8 cellular contexts compared by ENCODE assay signal in genomic region chr14:24146978-24147760, GRCh38. TPM values are rescaled to one million over a fixed set of nuclear protein-coding genes. Genes with fewer than 3 reads are reported as not detected.
DNase-seq lines count a peak whose midpoint lies in the region; ATAC-seq, FAIRE-seq and TF ChIP-seq lines count a peak whose summit lies in the region.

RNF31 (plus strand) TSS chr14:24147498; CDS start chr14:24147699, 201 bp downstream.

- H3K27ac ChIP-seq in OCI-LY3 (ENCODE audit: low read length) (peak within 1 kb of the TSS; percentile 89), endothelial cell of umbilical vein (ENCODE audit: insufficient read depth, low read depth, low read length) (peak within 1 kb of the TSS; percentile 52)

- no peaks in the 10 kb centered on the region for H3K27me3 ChIP-seq in OCI-LY3 (ENCODE audit: low read depth, low read length)
- H3K27me3 ChIP-seq in endothelial cell of umbilical vein (ENCODE audit: control insufficient read depth in 2 of 2, insufficient read depth in 2 of 2, low read length in 2 of 2) = no peaks in the 10 kb centered on the region
- H3K27me3 ChIP-seq in mononuclear cell (ENCODE audit: insufficient read depth, low read length) = no peaks in the 10 kb centered on the region

- FAIRE-seq in endothelial cell of umbilical vein (lab: Jason Lieb, UNC) = peak; percentile 100

- peak; percentile 78 for ATAC-seq in GM21515 (IDR thresholded peaks at IDR 0.05; ENCODE audit: unreplicated experiment)

- peak within 1 kb of the TSS; percentile 78 for H3K4me3 ChIP-seq in OCI-LY3 (ENCODE audit: low read length)
- peak within 1 kb of the TSS; percentile 59 to 86 (median 79) for H3K4me3 ChIP-seq in endothelial cell of umbilical vein (replicated peaks in 1 of 3; ENCODE audit: insufficient read depth in 1 of 3, low read depth in 1 of 3, low read length in 3 of 3)
- H3K4me3 ChIP-seq in mononuclear cell (ENCODE audit: low read length) = peak within 1 kb of the TSS; percentile 94

- H3K4me1 ChIP-seq in OCI-LY3 (ENCODE audit: low read length) = peaks cover 21% of the 10 kb centered on the region
- H3K4me1 ChIP-seq in endothelial cell of umbilical vein (ENCODE audit: control insufficient read depth, extremely low read depth, insufficient read depth, low read length) = peaks cover 17% of the 10 kb centered on the region
- H3K4me1 ChIP-seq in mononuclear cell (ENCODE audit: insufficient read depth, low read length) = peaks cover 42% of the 10 kb centered on the region

- no peaks in the 10 kb centered on the region for H3K9me3 ChIP-seq in OCI-LY3 (ENCODE audit: insufficient read depth, low read length)
- no peaks in the 10 kb centered on the region for H3K9me3 ChIP-seq in endothelial cell of umbilical vein (replicated peaks; ENCODE audit: control insufficient read depth, insufficient read depth, low read length)
- no peaks in the 10 kb centered on the region for H3K9me3 ChIP-seq in mononuclear cell (ENCODE audit: low read depth, low read length)

- CTCF ChIA-PET in endothelial cell of umbilical vein (lab: Charles Lee) = interaction anchor here (0.7 to 7.8 kb wide), 11 partner anchors 11 to 187 kb away, joined by 3 to 63 read pairs (median 4); partner anchors contain the start of genes CIDEB, IRF9, PSME1 and TINF2

- H3K9me1 ChIP-seq in endothelial cell of umbilical vein (replicated peaks; ENCODE audit: control insufficient read depth, extremely low read depth, insufficient read depth, low read length) = no peaks in the 10 kb centered on the region

- peaks cover 41% of the 10 kb centered on the region for H3K79me2 ChIP-seq in OCI-LY3 (ENCODE audit: low read length)
- peaks cover 25% of the 10 kb centered on the region for H3K79me2 ChIP-seq in endothelial cell of umbilical vein (ENCODE audit: control insufficient read depth, insufficient read depth, low read length)

- TF ChIP-seq CTCF in OCI-LY3 (IDR thresholded peaks at IDR 0.05; ENCODE audit: low read depth, low read length) (no peak), endothelial cell of umbilical vein (IDR thresholded peaks at IDR 0.05; ENCODE audit: extremely low read depth in 1 of 2, insufficient read depth in 1 of 2, low read depth in 1 of 2, low read length in 2 of 2) (no peak)

- H2AFZ ChIP-seq in OCI-LY3 (ENCODE audit: low read depth, low read length) (no peak within 1 kb of the TSS), endothelial cell of umbilical vein (ENCODE audit: low read depth, low read length) (peak within 1 kb of the TSS; percentile 91)

- peak; percentile 75 for TF ChIP-seq POLR2A in endothelial cell of umbilical vein (IDR thresholded peaks at IDR 0.05; ENCODE audit: low read depth, low read length)

- peak; percentile 95 for DNase-seq in D341Med (ENCODE audit: low spot score)
- peak; percentile 90 for DNase-seq in HuH-7 (ENCODE audit: low spot score)
- peak; percentile 95 for DNase-seq in activated CD8-positive, alpha-beta memory T cell treated with anti-CD3 and anti-CD28 coated beads, Interleukin-2, amount 50 U/mL, for 48 hours
- DNase-seq in endothelial cell of umbilical vein (ENCODE audit: low read depth, low spot score) = peak; percentile 97
- DNase-seq in stimulated activated CD8-positive, alpha-beta memory T cell treated with anti-CD3 and anti-CD28 coated beads, Interleukin-4, amount 100 ng/mL, for 1 hour (ENCODE audit: low read depth in 2 of 2, low spot score in 1 of 2) = peak; percentile 90 to 94

- H3K9ac ChIP-seq in OCI-LY3 (ENCODE audit: low read length) (peak within 1 kb of the TSS; percentile 87), endothelial cell of umbilical vein (replicated peaks; ENCODE audit: extremely low read depth, insufficient read depth, low read length) (peak within 1 kb of the TSS; percentile 72)

- intact Hi-C loops in endothelial cell of umbilical vein (cut with micrococcal nuclease) = loop anchor here (1.0 to 5.0 kb wide), 8 partner anchors 11 to 285 kb away; partner anchors contain the start of genes CHMP4A, DCAF11, DHRS1 and IPO4

- H3K36me3 ChIP-seq in OCI-LY3 (replicated peaks; ENCODE audit: low read depth, low read length) (peaks cover 40% of the 10 kb centered on the region), endothelial cell of umbilical vein (ENCODE audit: control insufficient read depth in 2 of 2, extremely low read depth in 1 of 2, insufficient read depth in 2 of 2, low read length in 2 of 2) (peaks cover 0 to 25% of the 10 kb centered on the region in 2 experiments)

- H4K20me1 ChIP-seq in OCI-LY3 (ENCODE audit: insufficient read depth, low read length) (0 out of 2 replicates have a peak, but pooled peaks cover 2% of the 10 kb centered on the region), endothelial cell of umbilical vein (replicated peaks; ENCODE audit: control insufficient read depth, extremely low read depth, insufficient read depth, low read length) (no peaks in the 10 kb centered on the region)

- BruUV-seq in endothelial cell of umbilical vein (replicated peaks; lab: Mats Ljungman, UMichigan) = no TSS peak

- dilution Hi-C loops in endothelial cell of umbilical vein (cut with MboI; ENCODE audit: extremely low pct_ligation_motif_present, low sequenced_read_pairs) = no loop called here

- POLR2A ChIA-PET in endothelial cell of umbilical vein (lab: Charles Lee) = interaction anchor here (1.0 to 2.0 kb wide), 6 partner anchors 10 to 66 kb away, joined by 3 to 13 read pairs (median 5); partner anchors contain the start of genes CHMP4A, DCAF11, NRL and PSME1

- H3K4me2 ChIP-seq in OCI-LY3 (ENCODE audit: low read length) = peak within 1 kb of the TSS; percentile 94
- peak within 1 kb of the TSS; percentile 95 for H3K4me2 ChIP-seq in endothelial cell of umbilical vein (ENCODE audit: insufficient read depth, low read length)

TF ChIP-seq in endothelial cell of umbilical vein, 7 proteins besides CTCF, POLR2A, EP300 and RAD21:
- no peak for TF ChIP-seq MAX (IDR thresholded peaks at IDR 0.05; ENCODE audit: insufficient read depth, insufficient read length)
- peak; percentile 67 for TF ChIP-seq POLR2AphosphoS5 (IDR thresholded peaks at IDR 0.05; ENCODE audit: insufficient read depth, low read depth, low read length)
- no peak for TF ChIP-seq JUN (IDR thresholded peaks at IDR 0.05; ENCODE audit: borderline replicate concordance, insufficient read depth, insufficient read length, low read depth)
- no peak for TF ChIP-seq FOS (IDR thresholded peaks at IDR 0.05; ENCODE audit: borderline replicate concordance, insufficient read depth, low read length)
- no peak for TF ChIP-seq GATA2 (IDR thresholded peaks at IDR 0.05; ENCODE audit: insufficient read depth, insufficient read length, low read depth, low read length)
- TF ChIP-seq EZH2 (IDR thresholded peaks at IDR 0.05; ENCODE audit: borderline replicate concordance, low read depth, low read length, severe bottlenecking) = no peak
- TF ChIP-seq MYC (IDR thresholded peaks at IDR 0.05; ENCODE audit: low read depth, low read length) = no peak

RNA-seq across cellular contexts. Expression of gene RNF31, which starts in this region (rescaled TPM):
- total RNA-seq in endothelial cell of umbilical vein (66.5 and 69.7 TPM in 2 replicates), mononuclear cell (38.4 TPM)
- 32.3 TPM in 2 replicates for polyA plus RNA-seq in endothelial cell of umbilical vein
- 17.9 and 24.5 TPM in 2 replicates for polyA plus RNA-seq in endothelial cell of umbilical vein (2011; cell fraction: cytosol; rRNA removed)
- polyA plus RNA-seq in endothelial cell of umbilical vein (2011; cell fraction: nucleus; rRNA removed) = 122 and 156 TPM in 2 replicates
- 40.0 and 44.7 TPM in 2 replicates for polyA plus RNA-seq in endothelial cell of umbilical vein (2012)
- polyA minus RNA-seq in endothelial cell of umbilical vein = 54.4 and 69.2 TPM in 2 replicates
- polyA minus RNA-seq in endothelial cell of umbilical vein (2011; cell fraction: cytosol; rRNA and poly(A)+ RNA removed) = 19.2 TPM
- 69.9 and 82.9 TPM in 2 replicates for polyA minus RNA-seq in endothelial cell of umbilical vein (2011; cell fraction: nucleus; rRNA and poly(A)+ RNA removed)

Comparison
In these comparisons a context has a peak if more than half of its experiments do, and no peak if none do; other contexts are left out.
1. Peak in every context shown above with its lines: DNase-seq, ATAC-seq, H3K4me3 ChIP-seq and H3K27ac ChIP-seq.